ENCODE assay signal across 30 cellular contexts in genomic region chr9:110979636-110980035, GRCh38. TPM values are rescaled to one million over a fixed set of nuclear protein-coding genes. Genes with fewer than 3 reads are reported as not detected.
"Had no signal": no experiment of that assay in that cellular context is flagged by ENCODE, and none has a peak within 500 bp of the region (broad histone marks: within the 10 kb centered on the region; RNA-seq: fewer than 3 reads in every experiment).

No MANE protein-coding gene starts in this region.

- H3K27ac ChIP-seq: adrenal gland, gastroesophageal sphincter, heart right ventricle, left ventricle myocardium inferior, neural progenitor cell, psoas muscle, stomach, tibial artery had no signal

- H3K9ac ChIP-seq: neural progenitor cell had no signal

- DNase-seq: activated B cell treated with CpG ODN at 0.5 μM for 24 hours; activated CD4-positive, alpha-beta memory T cell treated with anti-CD3 and anti-CD28 coated beads for 36 hours; activated CD4-positive, alpha-beta T cell treated with anti-CD3 and anti-CD28 coated beads for 4 hours; activated gamma-delta T cell treated with Interleukin-2 at 50 U/mL for 16 hours; activated T-cell treated with anti-CD3 and anti-CD28 coated beads for 4 hours; adrenal gland; endodermal cell; erythroblast; heart right ventricle; immature natural killer cell; kidney glomerular epithelial cell; left ventricle myocardium inferior; mammary epithelial cell; mucosa of descending colon; naive thymus-derived CD4-positive, alpha-beta T cell; psoas muscle; right cardiac atrium; small intestine; stimulated activated CD4-positive, alpha-beta T cell treated with anti-CD3 and anti-CD28 coated beads, Interleukin-15, amount 100 ng/mL, for 24 hours; stimulated activated CD4-positive, alpha-beta T cell treated with anti-CD3 and anti-CD28 coated beads, Interleukin-2, amount 100 ng/mL, for 48 hours; stomach; SW 1271; T-helper 2 cell; tibial artery had no signal

- H3K27me3 ChIP-seq: adrenal gland, gastroesophageal sphincter, heart right ventricle, neural progenitor cell, stomach, tibial artery had no signal

- H3K36me3 ChIP-seq: adrenal gland, gastroesophageal sphincter, heart right ventricle, left ventricle myocardium inferior, neural progenitor cell, stomach, tibial artery had no signal

- H2AFZ ChIP-seq: neural progenitor cell had no signal

- H3K4me1 ChIP-seq: psoas muscle had no signal

- H3K4me3 ChIP-seq: adrenal gland, gastroesophageal sphincter, heart right ventricle, left ventricle myocardium inferior, mucosa of descending colon, neural progenitor cell, psoas muscle, stomach, tibial artery had no signal

- FAIRE-seq: small intestine, urothelium cell line had no signal

- ATAC-seq: activated naive CD4-positive, alpha-beta T cell treated with anti-CD3 and anti-CD28 coated beads, Interleukin-2, amount 50 U/mL, for 72 hours; gastroesophageal sphincter; heart right ventricle; mucosa of descending colon; naive thymus-derived CD4-positive, alpha-beta T cell; psoas muscle; right cardiac atrium had no signal

- H3K4me2 ChIP-seq: neural progenitor cell had no signal

- H3K9me3 ChIP-seq: adrenal gland, gastroesophageal sphincter, left ventricle myocardium inferior, mucosa of descending colon, psoas muscle, stomach, tibial artery had no signal

RNA-seq across cellular contexts. Expression of gene LPAR1, which starts 58.6 kb away (rescaled TPM):
- total RNA-seq: activated B cell treated with CpG ODN at 0.5 μM for 24 hours; activated CD4-positive, alpha-beta memory T cell treated with anti-CD3 and anti-CD28 coated beads for 36 hours; activated naive CD4-positive, alpha-beta T cell treated with anti-CD3 and anti-CD28 coated beads, Interleukin-2, amount 50 U/mL, for 72 hours; activated T-helper 1 cell treated with anti-CD3 and anti-CD28 coated beads, Interleukin-12 subunit alpha, Interleukin-12 subunit beta, Interleukin-2, Interleukin-4 antibody, amounts not matched to agents 30 ng/mL and 10 ng/mL and 1 ng/mL, durations not matched to agents 14 hours and 24 hours and 36 hours; dermis microvascular lymphatic vessel endothelial cell had no signal
- polyA plus RNA-seq: naive thymus-derived CD4-positive, alpha-beta T cell had no signal
